8 cellular contexts compared by ENCODE assay signal in genomic region chr16:2979669-2980226, GRCh38. TPM values are rescaled to one million over a fixed set of nuclear protein-coding genes. Genes with fewer than 3 reads are reported as not detected.
DNase-seq lines count a peak whose midpoint lies in the region; ATAC-seq, FAIRE-seq and TF ChIP-seq lines count a peak whose summit lies in the region.

No MANE protein-coding gene starts in this region.

- H3K36me3 Mint-ChIP-seq in activated CD4-positive, alpha-beta T cell treated with anti-CD3 and anti-CD28 coated beads, Interleukin-2, amount 10 ng/mL, durations not matched to agents 7 days and 5 days (ENCODE audit: low read depth): peaks cover 5% of the 10 kb centered on the region

- FAIRE-seq in HTR-8/SVneo (lab: Jason Lieb, UNC): peak; percentile 26

- no peaks in the 10 kb centered on the region for H3K36me3 ChIP-seq in ascending aorta
- H3K36me3 ChIP-seq in lung (ENCODE audit: control insufficient read depth in 2 of 2, insufficient read depth in 2 of 2, low read length in 2 of 2): no peaks in the 10 kb centered on the region

- TF ChIP-seq CTCF in ascending aorta (IDR thresholded peaks at IDR 0.05) (no peak), lung (IDR thresholded peaks at IDR 0.05; ENCODE audit: control extremely low read depth, extremely low read depth) (no peak)

- H3K4me1 ChIP-seq in ascending aorta (peaks cover 7 to 12% of the 10 kb centered on the region in 2 donors), lung (ENCODE audit: control insufficient read depth in 2 of 2, insufficient read depth in 2 of 2, low read length in 2 of 2) (peaks cover 0 to 7% of the 10 kb centered on the region in 2 donors)

- H3K4me3 ChIP-seq in ascending aorta: peak overlapping the region; percentile 69 to 91
- peak overlapping the region; percentile 42 for H3K4me3 ChIP-seq in lung

- H3K9me3 ChIP-seq in ascending aorta (no peaks in the 10 kb centered on the region), lung (ENCODE audit: control insufficient read depth in 2 of 2, insufficient read depth in 1 of 2, low read length in 1 of 2) (no peaks in the 10 kb centered on the region)

- ATAC-seq in lung (ENCODE audit: insufficient read depth, low FRiP score): no peak

- CTCF ChIA-PET in activated CD4-positive, alpha-beta T cell treated with anti-CD3 and anti-CD28 coated beads, Interleukin-2, amount 10 ng/mL, durations not matched to agents 7 days and 5 days (lab: Charles Lee): interaction anchor here (1.0 to 4.2 kb wide), 4 partner anchors 10 to 49 kb away, joined by 3 to 19 read pairs (median 10); partner anchors contain the start of gene PAQR4

- H3K27ac Mint-ChIP-seq in activated CD4-positive, alpha-beta T cell treated with anti-CD3 and anti-CD28 coated beads, Interleukin-2, amount 10 ng/mL, durations not matched to agents 7 days and 5 days: peak overlapping the region; percentile 92

- DNase-seq in activated CD4-positive, alpha-beta T cell treated with anti-CD3 and anti-CD28 coated beads, Interleukin-2, amount 10 ng/mL, durations not matched to agents 7 days and 5 days: peak; percentile 41
- no peak for DNase-seq in activated CD4-positive, alpha-beta T cell treated with anti-CD3 and anti-CD28 coated beads, Interleukin-2, amount 50 U/mL, for 1 hour
- DNase-seq in HTR-8/SVneo (ENCODE audit: insufficient read length, low spot score) (no peak), ascending aorta (ENCODE audit: low spot score in 2 of 2) (no peak), lung (ENCODE audit: low spot score) (no peak), anterior cingulate cortex (lab: John Stamatoyannopoulos, UW) (no peak)
- no peak for DNase-seq in activated effector memory CD4-positive, alpha-beta T cell treated with Interleukin-2 at 50 U/mL for 16 hours
- DNase-seq in stimulated activated naive CD4-positive, alpha-beta T cell treated with Interleukin-2 at 50 U/mL for 16 hours (lab: John Stamatoyannopoulos, UW): no peak

- H3K27ac ChIP-seq in ascending aorta (no peak overlapping the region), lung (ENCODE audit: low read depth in 1 of 2, low read length in 1 of 2) (no peak overlapping the region)

- intact Hi-C loops in ascending aorta (cut with DNase I): loop anchor here (1.0 to 5.0 kb wide), 2 partner anchors 41 to 67 kb away; partner anchors contain the start of genes FLYWCH1 and TNFRSF12A

- H3K4me1 Mint-ChIP-seq in activated CD4-positive, alpha-beta T cell treated with anti-CD3 and anti-CD28 coated beads, Interleukin-2, amount 10 ng/mL, durations not matched to agents 7 days and 5 days: peaks cover 44% of the 10 kb centered on the region

- H3K27me3 Mint-ChIP-seq in activated CD4-positive, alpha-beta T cell treated with anti-CD3 and anti-CD28 coated beads, Interleukin-2, amount 10 ng/mL, durations not matched to agents 7 days and 5 days: no peaks in the 10 kb centered on the region

- POLR2A ChIA-PET in activated CD4-positive, alpha-beta T cell treated with anti-CD3 and anti-CD28 coated beads, Interleukin-2, amount 10 ng/mL, durations not matched to agents 7 days and 5 days (lab: Charles Lee): interaction anchor here (0.6 to 1.0 kb wide), 2 partner anchors 10 to 103 kb away, joined by 3 to 5 read pairs; no protein-coding TSS in a partner anchor

- H3K4me3 Mint-ChIP-seq in activated CD4-positive, alpha-beta T cell treated with anti-CD3 and anti-CD28 coated beads, Interleukin-2, amount 10 ng/mL, durations not matched to agents 7 days and 5 days: peak overlapping the region; percentile 89

- 6 to 9% methylated on average over 36 to 43 of the region's 43 CpGs for WGBS in lung, 2 donors

- no peaks in the 10 kb centered on the region for H3K9me3 Mint-ChIP-seq in activated CD4-positive, alpha-beta T cell treated with anti-CD3 and anti-CD28 coated beads, Interleukin-2, amount 10 ng/mL, durations not matched to agents 7 days and 5 days

- H3K27me3 ChIP-seq in ascending aorta (no peaks in the 10 kb centered on the region), lung (ENCODE audit: control insufficient read depth, insufficient read depth) (no peaks in the 10 kb centered on the region)

RNA-seq across cellular contexts. Expression of gene PKMYT1, which starts 0.5 kb away (rescaled TPM):
- 100 to 1,000 TPM; 122 to 151 TPM for total RNA-seq in activated CD4-positive, alpha-beta T cell treated with anti-CD3 and anti-CD28 coated beads, Interleukin-2, amount 10 ng/mL, durations not matched to agents 7 days and 5 days
- not detected for total RNA-seq in ascending aorta
- 1 to 10 TPM; 2.9 to 5.9 TPM for total RNA-seq in lung
- 1 to 10 TPM; 4.6 to 9.4 TPM for polyA plus RNA-seq in lung

RNA-seq across cellular contexts. Expression of gene PAQR4, which starts 10.6 kb away (rescaled TPM):
- total RNA-seq in activated CD4-positive, alpha-beta T cell treated with anti-CD3 and anti-CD28 coated beads, Interleukin-2, amount 10 ng/mL, durations not matched to agents 7 days and 5 days: 10 to 100 TPM; 49.7 to 50.9 TPM
- 9.2 TPM for total RNA-seq in ascending aorta
- 10 to 100 TPM in 1 of 2 donors, 1 to 10 TPM in 1; 4.0 to 21.3 TPM for total RNA-seq in lung
- polyA plus RNA-seq in lung: 10 to 100 TPM; 10.6 to 15.6 TPM

RNA-seq across cellular contexts. Expression of gene KREMEN2, which starts 15.7 kb away (rescaled TPM):
- under 1 TPM in 1 of 2 experiments, not detected in 1; 0.08 TPM for total RNA-seq in activated CD4-positive, alpha-beta T cell treated with anti-CD3 and anti-CD28 coated beads, Interleukin-2, amount 10 ng/mL, durations not matched to agents 7 days and 5 days
- not detected for total RNA-seq in ascending aorta
- total RNA-seq in lung: under 1 TPM in 1 of 2 donors, not detected in 1; 0.15 TPM
- polyA plus RNA-seq in lung: under 1 TPM; 0.06 to 0.14 TPM

RNA-seq across cellular contexts. Expression of gene CLDN9, which starts 33.0 kb away (rescaled TPM):
- not detected for total RNA-seq in activated CD4-positive, alpha-beta T cell treated with anti-CD3 and anti-CD28 coated beads, Interleukin-2, amount 10 ng/mL, durations not matched to agents 7 days and 5 days
- not detected for total RNA-seq in ascending aorta
- 1 to 10 TPM; 1.5 to 5.3 TPM for total RNA-seq in lung
- polyA plus RNA-seq in lung: under 1 TPM; 0.91 to 0.98 TPM

RNA-seq across cellular contexts. Expression of gene CLDN6, which starts 38.2 kb away (rescaled TPM):
- not detected for total RNA-seq in activated CD4-positive, alpha-beta T cell treated with anti-CD3 and anti-CD28 coated beads, Interleukin-2, amount 10 ng/mL, durations not matched to agents 7 days and 5 days
- total RNA-seq in ascending aorta (not detected), lung (1 to 10 TPM in 1 of 2 donors, under 1 TPM in 1; 0.92 to 7.1 TPM)
- polyA plus RNA-seq in lung: under 1 TPM in 1 of 2 donors, not detected in 1; 0.10 TPM

Comparison
In these comparisons a context has a peak if more than half of its experiments do, and no peak if none do; other contexts are left out.
1. RNA of gene PKMYT1, which starts 0.5 kb away (total RNA-seq): 122 to 151 TPM in activated CD4-positive, alpha-beta T cell treated with anti-CD3 and anti-CD28 coated beads, Interleukin-2, amount 10 ng/mL, durations not matched to agents 7 days and 5 days; 2.9 to 5.9 TPM in lung and not detected in ascending aorta (single experiment); every median in the first group is over 10 times any median in the second.